1 cellular context compared by ENCODE assay signal in the genomic region with DNA sequence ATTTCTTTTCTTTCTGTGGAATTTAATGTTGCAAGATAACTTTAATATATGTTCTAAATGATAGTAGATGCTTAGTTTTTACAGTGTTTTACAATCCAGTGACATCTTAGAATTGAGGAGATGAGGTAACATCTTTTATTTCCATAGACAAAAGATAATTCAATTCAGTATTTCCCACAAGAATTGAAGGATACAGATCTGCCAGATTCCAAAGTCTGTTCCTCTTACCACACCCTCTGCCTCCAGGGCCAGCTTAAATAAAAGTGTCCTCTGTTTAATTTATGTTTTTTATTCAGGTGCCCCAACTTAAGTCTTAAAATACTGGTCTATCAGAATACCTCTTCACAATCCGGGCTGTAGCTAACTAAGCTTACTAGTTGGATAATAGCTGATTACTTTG.
TF ChIP-seq lines count a peak whose summit lies in the region.

No MANE protein-coding gene starts in this region.

TF ChIP-seq in GM23338, 12 proteins besides CTCF, POLR2A, EP300 and RAD21 (continued from another document):
- TF ChIP-seq, protein P1, sequence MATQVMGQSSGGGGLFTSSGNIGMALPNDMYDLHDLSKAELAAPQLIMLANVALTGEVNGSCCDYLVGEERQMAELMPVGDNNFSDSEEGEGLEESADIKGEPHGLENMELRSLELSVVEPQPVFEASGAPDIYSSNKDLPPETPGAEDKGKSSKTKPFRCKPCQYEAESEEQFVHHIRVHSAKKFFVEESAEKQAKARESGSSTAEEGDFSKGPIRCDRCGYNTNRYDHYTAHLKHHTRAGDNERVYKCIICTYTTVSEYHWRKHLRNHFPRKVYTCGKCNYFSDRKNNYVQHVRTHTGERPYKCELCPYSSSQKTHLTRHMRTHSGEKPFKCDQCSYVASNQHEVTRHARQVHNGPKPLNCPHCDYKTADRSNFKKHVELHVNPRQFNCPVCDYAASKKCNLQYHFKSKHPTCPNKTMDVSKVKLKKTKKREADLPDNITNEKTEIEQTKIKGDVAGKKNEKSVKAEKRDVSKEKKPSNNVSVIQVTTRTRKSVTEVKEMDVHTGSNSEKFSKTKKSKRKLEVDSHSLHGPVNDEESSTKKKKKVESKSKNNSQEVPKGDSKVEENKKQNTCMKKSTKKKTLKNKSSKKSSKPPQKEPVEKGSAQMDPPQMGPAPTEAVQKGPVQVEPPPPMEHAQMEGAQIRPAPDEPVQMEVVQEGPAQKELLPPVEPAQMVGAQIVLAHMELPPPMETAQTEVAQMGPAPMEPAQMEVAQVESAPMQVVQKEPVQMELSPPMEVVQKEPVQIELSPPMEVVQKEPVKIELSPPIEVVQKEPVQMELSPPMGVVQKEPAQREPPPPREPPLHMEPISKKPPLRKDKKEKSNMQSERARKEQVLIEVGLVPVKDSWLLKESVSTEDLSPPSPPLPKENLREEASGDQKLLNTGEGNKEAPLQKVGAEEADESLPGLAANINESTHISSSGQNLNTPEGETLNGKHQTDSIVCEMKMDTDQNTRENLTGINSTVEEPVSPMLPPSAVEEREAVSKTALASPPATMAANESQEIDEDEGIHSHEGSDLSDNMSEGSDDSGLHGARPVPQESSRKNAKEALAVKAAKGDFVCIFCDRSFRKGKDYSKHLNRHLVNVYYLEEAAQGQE (IDR thresholded peaks at IDR 0.05; ENCODE audit: unreplicated experiment): no peak
- TF ChIP-seq POLR2AphosphoS5 (IDR thresholded peaks at IDR 0.05; ENCODE audit: low read depth) (no peak), ZNF114 (CRISPR knock-in tag; IDR thresholded peaks at IDR 0.05) (no peak), EZH2phosphoT487 (IDR thresholded peaks at IDR 0.05; ENCODE audit: unreplicated experiment) (no peak), ZNF331 (CRISPR knock-in tag; IDR thresholded peaks at IDR 0.05; ENCODE audit: low read depth) (no peak), EZH2 (IDR thresholded peaks at IDR 0.05; ENCODE audit: low read depth, unreplicated experiment) (no peak), NANOG (IDR thresholded peaks at IDR 0.05; ENCODE audit: borderline replicate concordance) (no peak)
- TF ChIP-seq, protein P2, sequence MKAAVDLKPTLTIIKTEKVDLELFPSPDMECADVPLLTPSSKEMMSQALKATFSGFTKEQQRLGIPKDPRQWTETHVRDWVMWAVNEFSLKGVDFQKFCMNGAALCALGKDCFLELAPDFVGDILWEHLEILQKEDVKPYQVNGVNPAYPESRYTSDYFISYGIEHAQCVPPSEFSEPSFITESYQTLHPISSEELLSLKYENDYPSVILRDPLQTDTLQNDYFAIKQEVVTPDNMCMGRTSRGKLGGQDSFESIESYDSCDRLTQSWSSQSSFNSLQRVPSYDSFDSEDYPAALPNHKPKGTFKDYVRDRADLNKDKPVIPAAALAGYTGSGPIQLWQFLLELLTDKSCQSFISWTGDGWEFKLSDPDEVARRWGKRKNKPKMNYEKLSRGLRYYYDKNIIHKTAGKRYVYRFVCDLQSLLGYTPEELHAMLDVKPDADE (IDR thresholded peaks at IDR 0.05): no peak
- TF ChIP-seq, protein P3, sequence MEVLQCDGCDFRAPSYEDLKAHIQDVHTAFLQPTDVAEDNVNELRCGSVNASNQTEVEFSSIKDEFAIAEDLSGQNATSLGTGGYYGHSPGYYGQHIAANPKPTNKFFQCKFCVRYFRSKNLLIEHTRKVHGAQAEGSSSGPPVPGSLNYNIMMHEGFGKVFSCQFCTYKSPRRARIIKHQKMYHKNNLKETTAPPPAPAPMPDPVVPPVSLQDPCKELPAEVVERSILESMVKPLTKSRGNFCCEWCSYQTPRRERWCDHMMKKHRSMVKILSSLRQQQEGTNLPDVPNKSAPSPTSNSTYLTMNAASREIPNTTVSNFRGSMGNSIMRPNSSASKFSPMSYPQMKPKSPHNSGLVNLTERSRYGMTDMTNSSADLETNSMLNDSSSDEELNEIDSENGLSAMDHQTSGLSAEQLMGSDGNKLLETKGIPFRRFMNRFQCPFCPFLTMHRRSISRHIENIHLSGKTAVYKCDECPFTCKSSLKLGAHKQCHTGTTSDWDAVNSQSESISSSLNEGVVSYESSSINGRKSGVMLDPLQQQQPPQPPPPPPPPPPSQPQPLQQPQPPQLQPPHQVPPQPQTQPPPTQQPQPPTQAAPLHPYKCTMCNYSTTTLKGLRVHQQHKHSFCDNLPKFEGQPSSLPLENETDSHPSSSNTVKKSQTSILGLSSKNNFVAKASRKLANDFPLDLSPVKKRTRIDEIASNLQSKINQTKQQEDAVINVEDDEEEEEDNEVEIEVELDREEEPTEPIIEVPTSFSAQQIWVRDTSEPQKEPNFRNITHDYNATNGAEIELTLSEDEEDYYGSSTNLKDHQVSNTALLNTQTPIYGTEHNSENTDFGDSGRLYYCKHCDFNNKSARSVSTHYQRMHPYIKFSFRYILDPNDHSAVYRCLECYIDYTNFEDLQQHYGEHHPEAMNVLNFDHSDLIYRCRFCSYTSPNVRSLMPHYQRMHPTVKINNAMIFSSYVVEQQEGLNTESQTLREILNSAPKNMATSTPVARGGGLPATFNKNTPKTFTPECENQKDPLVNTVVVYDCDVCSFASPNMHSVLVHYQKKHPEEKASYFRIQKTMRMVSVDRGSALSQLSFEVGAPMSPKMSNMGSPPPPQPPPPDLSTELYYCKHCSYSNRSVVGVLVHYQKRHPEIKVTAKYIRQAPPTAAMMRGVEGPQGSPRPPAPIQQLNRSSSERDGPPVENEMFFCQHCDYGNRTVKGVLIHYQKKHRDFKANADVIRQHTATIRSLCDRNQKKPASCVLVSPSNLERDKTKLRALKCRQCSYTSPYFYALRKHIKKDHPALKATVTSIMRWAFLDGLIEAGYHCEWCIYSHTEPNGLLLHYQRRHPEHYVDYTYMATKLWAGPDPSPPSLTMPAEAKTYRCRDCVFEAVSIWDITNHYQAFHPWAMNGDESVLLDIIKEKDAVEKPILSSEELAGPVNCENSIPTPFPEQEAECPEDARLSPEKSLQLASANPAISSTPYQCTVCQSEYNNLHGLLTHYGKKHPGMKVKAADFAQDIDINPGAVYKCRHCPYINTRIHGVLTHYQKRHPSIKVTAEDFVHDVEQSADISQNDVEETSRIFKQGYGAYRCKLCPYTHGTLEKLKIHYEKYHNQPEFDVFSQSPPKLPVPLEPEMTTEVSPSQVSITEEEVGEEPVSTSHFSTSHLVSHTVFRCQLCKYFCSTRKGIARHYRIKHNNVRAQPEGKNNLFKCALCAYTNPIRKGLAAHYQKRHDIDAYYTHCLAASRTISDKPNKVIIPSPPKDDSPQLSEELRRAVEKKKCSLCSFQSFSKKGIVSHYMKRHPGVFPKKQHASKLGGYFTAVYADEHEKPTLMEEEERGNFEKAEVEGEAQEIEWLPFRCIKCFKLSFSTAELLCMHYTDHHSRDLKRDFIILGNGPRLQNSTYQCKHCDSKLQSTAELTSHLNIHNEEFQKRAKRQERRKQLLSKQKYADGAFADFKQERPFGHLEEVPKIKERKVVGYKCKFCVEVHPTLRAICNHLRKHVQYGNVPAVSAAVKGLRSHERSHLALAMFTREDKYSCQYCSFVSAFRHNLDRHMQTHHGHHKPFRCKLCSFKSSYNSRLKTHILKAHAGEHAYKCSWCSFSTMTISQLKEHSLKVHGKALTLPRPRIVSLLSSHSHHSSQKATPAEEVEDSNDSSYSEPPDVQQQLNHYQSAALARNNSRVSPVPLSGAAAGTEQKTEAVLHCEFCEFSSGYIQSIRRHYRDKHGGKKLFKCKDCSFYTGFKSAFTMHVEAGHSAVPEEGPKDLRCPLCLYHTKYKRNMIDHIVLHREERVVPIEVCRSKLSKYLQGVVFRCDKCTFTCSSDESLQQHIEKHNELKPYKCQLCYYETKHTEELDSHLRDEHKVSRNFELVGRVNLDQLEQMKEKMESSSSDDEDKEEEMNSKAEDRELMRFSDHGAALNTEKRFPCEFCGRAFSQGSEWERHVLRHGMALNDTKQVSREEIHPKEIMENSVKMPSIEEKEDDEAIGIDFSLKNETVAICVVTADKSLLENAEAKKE (CRISPR knock-in tag; IDR thresholded peaks at IDR 0.05): no peak
TF ChIP-seq in GM23338: peak in this region for 0.
